ENCODE assay signal across 1 cellular context in genomic region chr11:12321217-12321937, GRCh38.
A peak's percentile ranks its signal among the peaks of the same experiment; 100 is the strongest.
TF ChIP-seq lines count a peak whose summit lies in the region.

No MANE protein-coding gene starts in this region.

TF ChIP-seq in K562, 482 proteins besides CTCF, POLR2A, EP300 and RAD21 (continued from another document):
- TF ChIP-seq C11orf30 (IDR thresholded peaks at IDR 0.05; ENCODE audit: low read depth): peak; percentile 24; the same call in 1 of the 2 replicates
- TF ChIP-seq MAFG (tag; conservative IDR thresholded peaks at IDR 0.05): 0 out of 2 replicates have a peak, but pooled peaks have one; percentile 8
- peak; percentile 53 for TF ChIP-seq ZNF316 (IDR thresholded peaks at IDR 0.05)
TF ChIP-seq in K562: peak in this region for 3.
